Comparison of ENCODE assay signal across 11 cellular contexts in genomic region chr1:1907098-1907736, GRCh38. TPM values are rescaled to one million over a fixed set of nuclear protein-coding genes. Genes with fewer than 3 reads are reported as not detected.
DNase-seq lines count a peak whose midpoint lies in the region; ATAC-seq, FAIRE-seq and TF ChIP-seq lines count a peak whose summit lies in the region.
"Had no signal": no experiment of that assay in that cellular context is flagged by ENCODE, and none has a peak within 500 bp of the region (broad histone marks: within the 10 kb centered on the region; RNA-seq: fewer than 3 reads in every experiment).

No MANE protein-coding gene starts in this region.

- H3K27me3 ChIP-seq in BLaER1: no peaks in the 10 kb centered on the region
- H3K27me3 ChIP-seq in Peyer's patch: no peaks in the 10 kb centered on the region
- no peaks in the 10 kb centered on the region for H3K27me3 ChIP-seq in keratinocyte (ENCODE audit: control insufficient read depth, extremely low read depth, insufficient read depth, low read length)

- H3K9me3 ChIP-seq in BLaER1: peaks cover 7% of the 10 kb centered on the region; the same call in 1 of the 2 replicates
- H3K9me3 ChIP-seq in Peyer's patch: no peaks in the 10 kb centered on the region
- no peaks in the 10 kb centered on the region for H3K9me3 ChIP-seq in keratinocyte (ENCODE audit: control insufficient read depth, low read depth, low read length)

- H3K9me1 ChIP-seq in keratinocyte (ENCODE audit: control insufficient read depth, extremely low read depth, insufficient read depth, low read length): no peaks in the 10 kb centered on the region

- peak overlapping the region; percentile 98 for H3K27ac ChIP-seq in BLaER1
- peak overlapping the region in 2 of 4 donors; percentile 6 to 29 for H3K27ac ChIP-seq in Peyer's patch
- H3K27ac ChIP-seq in keratinocyte (ENCODE audit: control insufficient read depth, insufficient read depth, low read length): peak overlapping the region; percentile 85

- H3K4me3 ChIP-seq in BLaER1: 0 out of 2 replicates have a peak overlapping the region, but pooled peaks have one; percentile 18
- no peak overlapping the region for H3K4me3 ChIP-seq in Peyer's patch
- no peak overlapping the region for H3K4me3 ChIP-seq in keratinocyte (ENCODE audit: control insufficient read depth in 2 of 3, extremely low read depth in 1 of 3, insufficient read depth in 2 of 3, low read depth in 1 of 3, low read length in 3 of 3)

- no peak for TF ChIP-seq POLR2A in Peyer's patch (IDR thresholded peaks at IDR 0.05)

- H3K4me2 ChIP-seq in BLaER1 (peak overlapping the region; percentile 100), keratinocyte (ENCODE audit: control insufficient read depth, extremely low read depth, insufficient read depth, low read depth, low read length) (peak overlapping the region; percentile 22)

- H4K20me1 ChIP-seq in BLaER1 (no peaks in the 10 kb centered on the region), keratinocyte (ENCODE audit: control insufficient read depth, extremely low read depth, insufficient read depth, low read length) (no peaks in the 10 kb centered on the region)

- H2AFZ ChIP-seq in keratinocyte (ENCODE audit: control insufficient read depth, low read length): no peak overlapping the region

- H3K79me2 ChIP-seq in keratinocyte (ENCODE audit: control insufficient read depth, insufficient read depth, low read length): no peaks in the 10 kb centered on the region

- ATAC-seq in GM18909 (IDR thresholded peaks at IDR 0.05; ENCODE audit: poor library complexity, unreplicated experiment): peak; percentile 30
- ATAC-seq in HG03175 (IDR thresholded peaks at IDR 0.05; ENCODE audit: unreplicated experiment): no peak
- ATAC-seq in GM21526 (IDR thresholded peaks at IDR 0.05; ENCODE audit: low FRiP score, unreplicated experiment): no peak

- TF ChIP-seq CTCF in Peyer's patch (IDR thresholded peaks at IDR 0.05): no peak
- peak in 1 of 3 experiments; percentile 8 for TF ChIP-seq CTCF in keratinocyte (optimal IDR thresholded peaks at IDR 0.05 in 1 of 3, IDR thresholded peaks at IDR 0.05 in 1 of 3, conservative IDR thresholded peaks at IDR 0.05 in 1 of 3; ENCODE audit: extremely low read depth in 1 of 3, insufficient read depth in 2 of 3, low read length in 3 of 3)

- dilution Hi-C loops in keratinocyte (cut with MboI; ENCODE audit: extremely low pct_ligation_motif_present, low sequenced_read_pairs): no loop called here

- DNase-seq in Peyer's patch (peak; percentile 36 to 64 (median 49)), keratinocyte (ENCODE audit: low read depth, low spot score) (no peak), hypothalamus (lab: John Stamatoyannopoulos, UW) (no peak)
- no peak for DNase-seq in activated T-cell treated with anti-CD3 and anti-CD28 coated beads, Interleukin-2, amount 50 U/mL, for 48 hours
- DNase-seq: HCEC 1CT, retina had no signal

- peak; percentile 74 for FAIRE-seq in keratinocyte (lab: Jason Lieb, UNC)
- FAIRE-seq: TTC549 had no signal

- H3K36me3 ChIP-seq in BLaER1: no peaks in the 10 kb centered on the region
- H3K36me3 ChIP-seq in Peyer's patch: no peaks in the 10 kb centered on the region
- no peaks in the 10 kb centered on the region for H3K36me3 ChIP-seq in keratinocyte (ENCODE audit: control insufficient read depth in 2 of 2, extremely low read depth in 1 of 2, insufficient read depth in 2 of 2, low read length in 2 of 2)

- H3K4me1 ChIP-seq in BLaER1: peaks cover 58% of the 10 kb centered on the region
- peaks cover 3 to 22% (median 15%) of the 10 kb centered on the region in 4 donors for H3K4me1 ChIP-seq in Peyer's patch
- H3K4me1 ChIP-seq in keratinocyte (ENCODE audit: control insufficient read depth, extremely low read depth, insufficient read depth, low read length): peaks cover 19% of the 10 kb centered on the region

- H3K9ac ChIP-seq in BLaER1 (peak overlapping the region; percentile 95), keratinocyte (ENCODE audit: control insufficient read depth, extremely low read depth, insufficient read depth, low read length) (peak overlapping the region; percentile 54)

RNA-seq across cellular contexts. Expression of gene CALML6, which starts 7.8 kb away (rescaled TPM):
- total RNA-seq in Peyer's patch: not detected
- polyA plus RNA-seq in keratinocyte: 0.08 to 0.45 TPM in 2 of 3 replicates, not detected in the other
- 0.26 TPM for polyA plus RNA-seq in keratinocyte (2011; ENCODE audit: low read depth)
- not detected in 2 replicates for polyA plus RNA-seq in keratinocyte (2011; cell fraction: cytosol; rRNA removed)
- 2.6 and 3.3 TPM in 2 replicates for polyA plus RNA-seq in keratinocyte (2011; cell fraction: nucleus; rRNA removed)
- 0.11 and 0.71 TPM in 2 replicates for polyA plus RNA-seq in keratinocyte (2012; ENCODE audit: low replicate concordance)
- 0.36 TPM in 1 of 3 replicates, not detected in the others for polyA minus RNA-seq in keratinocyte
- polyA minus RNA-seq in keratinocyte (2011; cell fraction: cytosol; rRNA and poly(A)+ RNA removed): not detected
- 0.62 TPM in 1 of 2 replicates, not detected in the other for polyA minus RNA-seq in keratinocyte (2011; cell fraction: nucleus; rRNA and poly(A)+ RNA removed)

RNA-seq across cellular contexts. Expression of gene TMEM52, which starts 11.9 kb away (rescaled TPM):
- total RNA-seq in Peyer's patch: 10 to 100 TPM in 1 of 4 donors, 1 to 10 TPM in 3; 2.2 to 11.6 (median 6.4) TPM
- polyA plus RNA-seq in keratinocyte: 0.10 to 0.35 TPM (median 0.10 TPM) in 3 replicates
- polyA plus RNA-seq in keratinocyte (2011; ENCODE audit: low read depth): not detected
- polyA plus RNA-seq in keratinocyte (2011; cell fraction: cytosol; rRNA removed): 0.14 and 0.17 TPM in 2 replicates
- polyA plus RNA-seq in keratinocyte (2011; cell fraction: nucleus; rRNA removed): 0.18 and 0.41 TPM in 2 replicates
- polyA plus RNA-seq in keratinocyte (2012; ENCODE audit: low replicate concordance): 0.17 and 0.31 TPM in 2 replicates
- polyA minus RNA-seq in keratinocyte: 2.0 TPM in 1 of 3 replicates, not detected in the others
- not detected for polyA minus RNA-seq in keratinocyte (2011; cell fraction: cytosol; rRNA and poly(A)+ RNA removed)
- not detected in 2 replicates for polyA minus RNA-seq in keratinocyte (2011; cell fraction: nucleus; rRNA and poly(A)+ RNA removed)

RNA-seq across cellular contexts. Expression of gene GNB1, which starts 16.3 kb away (rescaled TPM):
- 100 to 1,000 TPM; 112 to 266 (median 236) TPM for total RNA-seq in Peyer's patch
- 352 to 441 TPM (median 364 TPM) in 3 replicates for polyA plus RNA-seq in keratinocyte
- polyA plus RNA-seq in keratinocyte (2011; ENCODE audit: low read depth): 233 TPM
- 438 and 465 TPM in 2 replicates for polyA plus RNA-seq in keratinocyte (2011; cell fraction: cytosol; rRNA removed)
- polyA plus RNA-seq in keratinocyte (2011; cell fraction: nucleus; rRNA removed): 268 and 296 TPM in 2 replicates
- polyA plus RNA-seq in keratinocyte (2012; ENCODE audit: low replicate concordance): 230 and 477 TPM in 2 replicates
- 579 to 781 TPM (median 600 TPM) in 3 replicates for polyA minus RNA-seq in keratinocyte
- 406 TPM for polyA minus RNA-seq in keratinocyte (2011; cell fraction: cytosol; rRNA and poly(A)+ RNA removed)
- polyA minus RNA-seq in keratinocyte (2011; cell fraction: nucleus; rRNA and poly(A)+ RNA removed): 112 and 177 TPM in 2 replicates

Comparison
In these comparisons a context has a peak if more than half of its experiments do, and no peak if none do; other contexts are left out.
1. DNase-seq: peak in Peyer's patch (3 of 3); none in keratinocyte (single experiment), activated T-cell treated with anti-CD3 and anti-CD28 coated beads, Interleukin-2, amount 50 U/mL, for 48 hours (0 of 2) and hypothalamus (0 of 51).